In the genomic region with DNA sequence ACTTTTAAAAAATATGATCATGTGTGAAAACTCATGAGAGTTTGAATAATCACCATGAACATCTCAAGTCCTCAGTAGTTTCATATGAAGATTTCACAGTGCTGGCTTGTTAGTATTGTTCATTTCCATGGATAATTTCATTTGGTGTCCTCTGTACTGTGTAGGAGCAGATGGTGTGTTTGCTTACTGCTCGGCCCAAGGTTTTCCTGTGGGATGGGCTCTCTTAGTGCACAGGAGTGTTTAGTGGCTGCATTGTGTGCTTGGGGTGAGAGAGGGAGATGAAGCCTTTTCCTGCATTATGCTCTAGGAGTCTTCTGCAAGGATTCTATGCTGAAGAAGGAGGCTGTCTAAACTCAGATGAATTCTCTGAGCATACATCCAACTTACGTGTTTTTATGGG, we compare ENCODE assay signal across 27 cellular contexts.
"Had no signal": no experiment of that assay in that cellular context is flagged by ENCODE, and none has a peak within 500 bp of the region (broad histone marks: within the 10 kb centered on the region; RNA-seq: fewer than 3 reads in every experiment).

No MANE protein-coding gene starts in this region.

- DNase-seq: activated CD4-positive, alpha-beta T cell treated with anti-CD3 and anti-CD28 coated beads for 48 hours; activated CD4-positive, alpha-beta T cell treated with anti-CD3 and anti-CD28 coated beads, Interleukin-2, amount 50 U/mL, for 48 hours; activated CD8-positive, alpha-beta memory T cell treated with anti-CD3 and anti-CD28 coated beads, Interleukin-2, amount 50 U/mL, for 4 hours; activated gamma-delta T cell treated with Interleukin-2 at 50 U/mL for 16 hours; activated T-cell treated with anti-CD3 and anti-CD28 coated beads, Interleukin-2, amount 50 U/mL, for 1 hour; central memory CD4-positive, alpha-beta T cell; colonic mucosa; effector CD8-positive, alpha-beta T cell; esophagus squamous epithelium; foreskin melanocyte; kidney glomerular epithelial cell; left lung; lower lobe of right lung; mesendoderm; natural killer cell; occipital lobe; psoas muscle; sigmoid colon; small intestine; stimulated activated CD4-positive, alpha-beta T cell treated with anti-CD3 and anti-CD28 coated beads, Interleukin-4, amount 100 ng/mL, for 24 hours; T1000; trophoblast cell; uterus; WERI-Rb-1 had no signal

- ATAC-seq: activated CD4-positive, CD25-positive, alpha-beta regulatory T cell treated with anti-CD3 and anti-CD28 coated beads, Interleukin-2, amount 50 U/mL, for 24 hours; activated naive CD4-positive, alpha-beta T cell treated with anti-CD3 and anti-CD28 coated beads, Interleukin-2, amount 50 U/mL, for 72 hours; left lung; lower lobe of right lung; natural killer cell; psoas muscle; stimulated activated effector memory CD8-positive, alpha-beta T cell treated with anti-CD3 and anti-CD28 coated beads, Interleukin-12 subunit alpha, Interleukin-12 subunit beta, amount 100 ng/mL, for 72 hours had no signal
